11 cellular contexts compared by ENCODE assay signal in the genomic region with DNA sequence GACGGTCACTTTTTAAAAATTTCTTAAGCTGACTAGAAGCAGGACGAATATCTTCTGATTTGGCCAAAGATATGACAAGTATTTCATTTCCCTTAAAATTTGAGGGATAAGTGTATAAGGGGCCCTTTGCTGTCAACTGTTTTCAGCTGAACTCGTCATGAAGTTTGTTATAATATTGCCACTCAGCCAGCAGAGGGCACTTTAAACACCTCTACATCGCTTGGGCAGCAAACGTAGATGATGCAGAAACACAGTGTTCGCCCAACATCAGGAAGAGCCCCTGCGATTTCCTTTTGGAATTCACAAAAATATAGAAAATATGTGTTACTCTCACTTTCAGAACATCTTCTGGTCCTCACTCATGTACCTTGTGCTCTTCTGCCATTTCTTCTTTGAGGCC.
DNase-seq lines count a peak whose midpoint lies in the region; ATAC-seq, FAIRE-seq and TF ChIP-seq lines count a peak whose summit lies in the region.
"Had no signal": no experiment of that assay in that cellular context is flagged by ENCODE, and none has a peak within 500 bp of the region (broad histone marks: within the 10 kb centered on the region; RNA-seq: fewer than 3 reads in every experiment).

No MANE protein-coding gene starts in this region.

- POLR2A ChIA-PET in Panc1 (lab: Charles Lee): interaction anchor here (0.7 kb wide), 1 partner anchor 920 kb away, joined by 7 read pairs; no protein-coding TSS in a partner anchor

- no peaks in the 10 kb centered on the region for H3K9me3 ChIP-seq in Panc1 (ENCODE audit: control insufficient read depth, insufficient read depth, low read depth, low read length)
- no peaks in the 10 kb centered on the region for H3K9me3 ChIP-seq in keratinocyte (ENCODE audit: control insufficient read depth, low read depth, low read length)
- H3K9me3 ChIP-seq in tibial nerve: no peaks in the 10 kb centered on the region
- H3K9me3 ChIP-seq in prostate gland: no peaks in the 10 kb centered on the region

- H3K9me2 ChIP-seq in GM23338 (ENCODE audit: insufficient read depth): no peaks in the 10 kb centered on the region

- no peak for FAIRE-seq in keratinocyte (lab: Jason Lieb, UNC)

- intact Hi-C loops in Panc1 (cut with micrococcal nuclease; ENCODE audit: unreplicated experiment) (loop anchor here (5.0 kb wide), 1 partner anchor 326 kb away; no protein-coding TSS in a partner anchor), prostate gland (cut with DNase I) (no loop called here)

- no peak for TF ChIP-seq EP300 in tibial nerve (IDR thresholded peaks at IDR 0.05)

- TF ChIP-seq POLR2A in tibial nerve (IDR thresholded peaks at IDR 0.05): no peak
- TF ChIP-seq POLR2A in prostate gland (IDR thresholded peaks at IDR 0.05): no peak

- DNase-seq in DMS53 (lab: John Stamatoyannopoulos, UW) (peak; percentile 60), GM23338 (ENCODE audit: low spot score) (peak; percentile 47), Panc1 (ENCODE audit: low read depth, low spot score) (no peak), keratinocyte (ENCODE audit: low read depth, low spot score) (no peak), tibial nerve (ENCODE audit: low spot score in 2 of 2) (no peak), prostate gland (ENCODE audit: low spot score) (no peak), NCI-H2081 (lab: John Stamatoyannopoulos, UW) (no peak)
- DNase-seq in activated CD4-positive, CD25-positive, alpha-beta regulatory T cell treated with anti-CD3 and anti-CD28 coated beads, Interleukin-2, amount 50 U/mL, for 72 hours: no peak
- DNase-seq: hippocampal formation, NCI-H510A treated with DMSO at 0.1 percent for 48 hours had no signal

- dilution Hi-C loops in keratinocyte (cut with MboI; ENCODE audit: extremely low pct_ligation_motif_present, low sequenced_read_pairs): no loop called here

- H4K20me1 ChIP-seq in GM23338 (replicated peaks; ENCODE audit: insufficient read depth) (no peaks in the 10 kb centered on the region), keratinocyte (ENCODE audit: control insufficient read depth, extremely low read depth, insufficient read depth, low read length) (no peaks in the 10 kb centered on the region)

- H3K4me2 ChIP-seq in GM23338: no peak overlapping the region
- H3K4me2 ChIP-seq in keratinocyte (ENCODE audit: control insufficient read depth, extremely low read depth, insufficient read depth, low read depth, low read length): no peak overlapping the region

- TF ChIP-seq CTCF in GM23338 (conservative IDR thresholded peaks at IDR 0.05; ENCODE audit: low read depth in 2 of 2) (peak; percentile 55 to 64), Panc1 (IDR thresholded peaks at IDR 0.05) (peak; percentile 63), keratinocyte (optimal IDR thresholded peaks at IDR 0.05 in 1 of 3, IDR thresholded peaks at IDR 0.05 in 1 of 3, conservative IDR thresholded peaks at IDR 0.05 in 1 of 3; ENCODE audit: extremely low read depth in 1 of 3, insufficient read depth in 2 of 3, low read length in 3 of 3) (peak in 2 of 3 experiments; percentile 23), tibial nerve (IDR thresholded peaks at IDR 0.05) (no peak), prostate gland (IDR thresholded peaks at IDR 0.05) (no peak)

- no peaks in the 10 kb centered on the region for H3K79me2 ChIP-seq in GM23338 (replicated peaks; ENCODE audit: insufficient read depth)
- H3K79me2 ChIP-seq in keratinocyte (ENCODE audit: control insufficient read depth, insufficient read depth, low read length): no peaks in the 10 kb centered on the region

- CTCF ChIA-PET in Panc1 (lab: Charles Lee): no interaction called here

- no peaks in the 10 kb centered on the region for H3K36me3 Mint-ChIP-seq in GM23338 (ENCODE audit: low read depth)
- H3K36me3 Mint-ChIP-seq: activated naive CD4-positive, alpha-beta T cell treated with anti-CD3 and anti-CD28 coated beads, Interleukin-2, amount 50 U/mL, for 72 hours had no signal

- 22 to 26% methylated on average over 7 of the region's 7 CpGs for WGBS in tibial nerve, 2 donors
- 33% methylated on average over 7 of the region's 7 CpGs for WGBS in prostate gland

- no peak overlapping the region for H2AFZ ChIP-seq in GM23338
- no peak overlapping the region for H2AFZ ChIP-seq in keratinocyte (ENCODE audit: control insufficient read depth, low read length)

- H3K27me3 Mint-ChIP-seq in GM23338 (ENCODE audit: insufficient read depth, low read depth, poor library complexity): no peaks in the 10 kb centered on the region

- H3K4me1 Mint-ChIP-seq in GM23338: no peaks in the 10 kb centered on the region

- H3K36me3 ChIP-seq in GM23338 (ENCODE audit: insufficient read depth) (no peaks in the 10 kb centered on the region), Panc1 (ENCODE audit: control insufficient read depth, insufficient read depth, low read length) (no peaks in the 10 kb centered on the region), keratinocyte (ENCODE audit: control insufficient read depth in 2 of 2, extremely low read depth in 1 of 2, insufficient read depth in 2 of 2, low read length in 2 of 2) (no peaks in the 10 kb centered on the region), tibial nerve (no peaks in the 10 kb centered on the region), prostate gland (no peaks in the 10 kb centered on the region)

- BruUV-seq in Panc1 (replicated peaks; lab: Mats Ljungman, UMichigan): no TSS peak

- ATAC-seq in GM23338: peak; percentile 42; the same call in 2 of the 3 replicates
- no peak for ATAC-seq in Panc1
- ATAC-seq: activated naive CD4-positive, alpha-beta T cell treated with anti-CD3 and anti-CD28 coated beads, Interleukin-2, amount 50 U/mL, for 72 hours had no signal

- H3K9ac ChIP-seq in keratinocyte (ENCODE audit: control insufficient read depth, extremely low read depth, insufficient read depth, low read length): no peak overlapping the region

- no peak overlapping the region for H3K27ac Mint-ChIP-seq in GM23338
- H3K27ac Mint-ChIP-seq: activated naive CD4-positive, alpha-beta T cell treated with anti-CD3 and anti-CD28 coated beads, Interleukin-2, amount 50 U/mL, for 72 hours had no signal

- H3K27ac ChIP-seq in GM23338 (ENCODE audit: low read depth) (no peak overlapping the region), Panc1 (ENCODE audit: low read length) (no peak overlapping the region), keratinocyte (ENCODE audit: control insufficient read depth, insufficient read depth, low read length) (no peak overlapping the region), tibial nerve (no peak overlapping the region), prostate gland (no peak overlapping the region)

- in situ Hi-C loops in Panc1 (cut with HindIII; ENCODE audit: low pct_unique_long_range_greater_than_20kb, low sequenced_read_pairs): no loop called here

- no peaks in the 10 kb centered on the region for H3K9me3 Mint-ChIP-seq in GM23338
- H3K9me3 Mint-ChIP-seq: activated naive CD4-positive, alpha-beta T cell treated with anti-CD3 and anti-CD28 coated beads, Interleukin-2, amount 50 U/mL, for 72 hours had no signal

- no peaks in the 10 kb centered on the region for H3F3A ChIP-seq in GM23338 (replicated peaks; ENCODE audit: low read depth)

- no peak overlapping the region for H3K4me3 Mint-ChIP-seq in GM23338

- H3K4me3 ChIP-seq in GM23338 (no peak overlapping the region), Panc1 (ENCODE audit: low read depth in 2 of 2, low read length in 2 of 2) (no peak overlapping the region), keratinocyte (ENCODE audit: control insufficient read depth in 2 of 3, extremely low read depth in 1 of 3, insufficient read depth in 2 of 3, low read depth in 1 of 3, low read length in 3 of 3) (no peak overlapping the region), tibial nerve (no peak overlapping the region), prostate gland (no peak overlapping the region)

- H3K27me3 ChIP-seq in GM23338 (ENCODE audit: insufficient read depth): no peaks in the 10 kb centered on the region
- no peaks in the 10 kb centered on the region for H3K27me3 ChIP-seq in Panc1 (ENCODE audit: control insufficient read depth, insufficient read depth, low read length)
- H3K27me3 ChIP-seq in keratinocyte (ENCODE audit: control insufficient read depth, extremely low read depth, insufficient read depth, low read length): no peaks in the 10 kb centered on the region
- H3K27me3 ChIP-seq in tibial nerve: no peaks in the 10 kb centered on the region
- no peaks in the 10 kb centered on the region for H3K27me3 ChIP-seq in prostate gland (replicated peaks; ENCODE audit: insufficient read depth)

- H3K4me1 ChIP-seq in GM23338 (ENCODE audit: insufficient read depth) (no peaks in the 10 kb centered on the region), Panc1 (ENCODE audit: control insufficient read depth, insufficient read depth, low read length) (no peaks in the 10 kb centered on the region), keratinocyte (ENCODE audit: control insufficient read depth, extremely low read depth, insufficient read depth, low read length) (no peaks in the 10 kb centered on the region), tibial nerve (no peaks in the 10 kb centered on the region), prostate gland (replicated peaks) (no peaks in the 10 kb centered on the region)

- H3K9me1 ChIP-seq in keratinocyte (ENCODE audit: control insufficient read depth, extremely low read depth, insufficient read depth, low read length): no peaks in the 10 kb centered on the region

TF ChIP-seq in GM23338, 12 proteins besides CTCF, POLR2A, EP300 and RAD21 (continues in another document):
- TF ChIP-seq JUNB (IDR thresholded peaks at IDR 0.05; ENCODE audit: unreplicated experiment) (no peak), ZNF331 (CRISPR knock-in tag; IDR thresholded peaks at IDR 0.05; ENCODE audit: low read depth) (no peak), EZH2 (IDR thresholded peaks at IDR 0.05; ENCODE audit: low read depth, unreplicated experiment) (no peak)

Comparison
In these comparisons a context has a peak if more than half of its experiments do, and no peak if none do; other contexts are left out.
1. DNase-seq: peak in DMS53 (single experiment) and GM23338 (single experiment); none in Panc1 (single experiment), keratinocyte (single experiment), tibial nerve (0 of 2), prostate gland (single experiment), NCI-H2081 (0 of 2) and activated CD4-positive, CD25-positive, alpha-beta regulatory T cell treated with anti-CD3 and anti-CD28 coated beads, Interleukin-2, amount 50 U/mL, for 72 hours (single experiment).
2. CTCF ChIP-seq: peak in GM23338 (2 of 2), Panc1 (single experiment) and keratinocyte (2 of 3); none in tibial nerve (0 of 5) and prostate gland (0 of 4).